ENCODE assay signal across 8 cellular contexts in the genomic region with DNA sequence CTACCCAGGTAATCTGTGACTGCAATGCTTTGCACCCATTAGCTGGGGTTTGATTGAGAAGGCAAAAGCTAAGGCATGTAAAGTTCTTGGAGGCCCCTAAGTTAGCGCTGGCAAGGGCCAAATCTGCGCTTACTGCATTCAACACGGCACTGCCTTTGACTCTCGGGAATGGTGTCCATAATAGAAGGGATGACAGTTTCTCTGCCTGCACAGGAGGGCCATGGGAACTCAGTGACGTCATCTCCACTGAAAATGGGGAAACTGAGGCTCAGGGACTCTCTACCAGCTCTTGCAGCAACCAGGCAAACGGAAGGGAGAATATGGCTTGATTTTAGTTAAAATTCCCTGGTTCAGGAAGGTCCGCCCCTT. TPM values are rescaled to one million over a fixed set of nuclear protein-coding genes. Genes with fewer than 3 reads are reported as not detected.
DNase-seq lines count a peak whose midpoint lies in the region; ATAC-seq, FAIRE-seq and TF ChIP-seq lines count a peak whose summit lies in the region.

No MANE protein-coding gene starts in this region.

- H2AFZ ChIP-seq in PC-9: peak overlapping the region; percentile 76

- TF ChIP-seq CTCF in PC-9 (conservative IDR thresholded peaks at IDR 0.05) (no peak), pancreas (IDR thresholded peaks at IDR 0.05) (no peak)

- TSS peak; percentile 70 for BruUV-seq in PC-9 (replicated peaks; lab: Mats Ljungman, UMichigan)

- H3K4me3 ChIP-seq in PC-9 (peak overlapping the region; percentile 67), esophagus (ENCODE audit: low read depth in 1 of 2, low read length in 2 of 2) (peak overlapping the region; percentile 54 to 59), pancreas (peak overlapping the region; percentile 37 to 54 (median 50))

- DNase-seq in PC-9 (no peak), pancreas (no peak), NCI-H2029 treated with DMSO at 0.1 percent for 48 hours (lab: John Stamatoyannopoulos, UW) (no peak), HuH-7.5 (ENCODE audit: low spot score) (no peak), HEK293T (ENCODE audit: extremely low spot score) (no peak)
- no peak for DNase-seq in NK-92 treated with Interleukin-12 subunit alpha and Interleukin-12 subunit beta, amount 100 ng/mL, for 24 hours (lab: John Stamatoyannopoulos, UW)

- H3K4me2 ChIP-seq in PC-9: peak overlapping the region; percentile 95

- CTCF ChIA-PET in PC-9 (lab: Charles Lee): interaction anchor here (0.5 to 0.6 kb wide), 3 partner anchors 347 to 1125 kb away, joined by 4 to 9 read pairs (median 7); no protein-coding TSS in a partner anchor
- CTCF ChIA-PET in HEK293T (lab: Yijun Ruan, JAX): interaction anchor here (0.7 to 1.0 kb wide), 2 partner anchors 39 to 136 kb away, joined by 3 read pairs; no protein-coding TSS in a partner anchor

- H3K36me3 ChIP-seq in ES-I3 (ENCODE audit: insufficient read depth, low read length): no peaks in the 10 kb centered on the region
- H3K36me3 ChIP-seq in PC-9 (ENCODE audit: low read depth): no peaks in the 10 kb centered on the region
- H3K36me3 ChIP-seq in esophagus (ENCODE audit: control insufficient read depth in 2 of 2, insufficient read depth in 2 of 2, low read length in 1 of 2): no peaks in the 10 kb centered on the region
- H3K36me3 ChIP-seq in pancreas: no peaks in the 10 kb centered on the region

- WGBS in esophagus, 2 donors: 17 to 22% methylated on average over 7 of the region's 7 CpGs
- WGBS in pancreas, 2 donors: 22 to 23% methylated on average over 7 of the region's 7 CpGs

- peak; percentile 1 to 5 (median 1) for ATAC-seq in pancreas

- H3K9ac ChIP-seq in ES-I3 (ENCODE audit: low read depth, low read length): peak overlapping the region; percentile 74; the same call in 1 of the 2 replicates

- no peaks in the 10 kb centered on the region for H3K9me3 ChIP-seq in ES-I3 (ENCODE audit: control insufficient read depth, insufficient read depth, low read length)
- no peaks in the 10 kb centered on the region for H3K9me3 ChIP-seq in PC-9 (ENCODE audit: insufficient read depth, low read depth)
- H3K9me3 ChIP-seq in esophagus (ENCODE audit: control insufficient read depth in 2 of 2, insufficient read depth in 1 of 2, low read depth in 1 of 2, low read length in 1 of 2): no peaks in the 10 kb centered on the region
- no peaks in the 10 kb centered on the region for H3K9me3 ChIP-seq in pancreas

- H3F3A ChIP-seq in PC-9 (ENCODE audit: insufficient read depth, low read depth): peaks cover 8% of the 10 kb centered on the region; the same call in 1 of the 2 replicates

- H4K20me1 ChIP-seq in PC-9 (ENCODE audit: insufficient read depth): no peaks in the 10 kb centered on the region

- H3K4me1 ChIP-seq in ES-I3 (ENCODE audit: insufficient read depth, low read length) (peaks cover 10% of the 10 kb centered on the region), PC-9 (replicated peaks; ENCODE audit: insufficient read depth) (peaks cover 15% of the 10 kb centered on the region), esophagus (ENCODE audit: control insufficient read depth in 2 of 2, insufficient read depth in 2 of 2, low read length in 1 of 2) (peaks cover 0 to 6% of the 10 kb centered on the region in 2 donors), pancreas (peaks cover 0 to 5% (median 0%) of the 10 kb centered on the region in 3 donors)

- H3K27me3 ChIP-seq in PC-9 (ENCODE audit: insufficient read depth, low read depth) (no peaks in the 10 kb centered on the region), esophagus (ENCODE audit: control insufficient read depth in 1 of 2, insufficient read depth in 2 of 2, low read length in 2 of 2) (no peaks in the 10 kb centered on the region), pancreas (no peaks in the 10 kb centered on the region)

- no peaks in the 10 kb centered on the region for H3K79me2 ChIP-seq in PC-9 (ENCODE audit: low read depth)

- no peaks in the 10 kb centered on the region for H3K9me2 ChIP-seq in PC-9 (ENCODE audit: insufficient read depth)

- FAIRE-seq in pancreas (lab: Jason Lieb, UNC): no peak

- intact Hi-C loops in PC-9 (cut with micrococcal nuclease; ENCODE audit: unreplicated experiment) (no loop called here), pancreas (cut with DNase I) (no loop called here)

- POLR2A ChIA-PET in PC-9 (lab: Charles Lee; ENCODE audit: unreplicated experiment) (interaction anchor here (0.5 to 0.6 kb wide), 2 partner anchors 93 to 358 kb away, joined by 5 to 8 read pairs; no protein-coding TSS in a partner anchor), HEK293T (lab: Yijun Ruan, JAX) (interaction anchor here (0.7 to 1.4 kb wide), 3 partner anchors 29 to 109 kb away, joined by 3 to 5 read pairs (median 4); no protein-coding TSS in a partner anchor)

- H3K27ac ChIP-seq in PC-9 (peak overlapping the region; percentile 78), esophagus (ENCODE audit: low read depth in 2 of 2, low read length in 1 of 2) (peak overlapping the region; percentile 94 to 97), pancreas (peak overlapping the region; percentile 58 to 90 (median 77))

TF ChIP-seq in HEK293T, 16 proteins besides CTCF, POLR2A, EP300 and RAD21:
- no peak for TF ChIP-seq HDGF (IDR thresholded peaks at IDR 0.05; ENCODE audit: borderline replicate concordance)
- TF ChIP-seq LEF1 (IDR thresholded peaks at IDR 0.05; ENCODE audit: borderline replicate concordance): no peak
- no peak for TF ChIP-seq ELF4 (IDR thresholded peaks at IDR 0.05)
- no peak for TF ChIP-seq FOXA1 (IDR thresholded peaks at IDR 0.05)
- TF ChIP-seq ZNF384 (IDR thresholded peaks at IDR 0.05): no peak
- no peak for TF ChIP-seq ARNT (IDR thresholded peaks at IDR 0.05)
- TF ChIP-seq FOXK2 (IDR thresholded peaks at IDR 0.05): no peak

RNA-seq across cellular contexts. Expression of a gene that starts 0.5 kb away (rescaled TPM):
- total RNA-seq in PC-9 (2021) (6.5 and 9.6 TPM in 2 replicates), pancreas (1 to 10 TPM; 1.8 to 3.5 (median 3.1) TPM)
- polyA plus RNA-seq in esophagus (1 to 10 TPM; 5.9 to 6.0 TPM), pancreas (1 to 10 TPM; 4.6 to 9.8 TPM)

RNA-seq across cellular contexts. Expression of a gene that starts 8.5 kb away (rescaled TPM):
- 2.6 and 2.9 TPM in 2 replicates for total RNA-seq in PC-9 (2021)
- polyA plus RNA-seq in esophagus: under 1 TPM; 0.41 to 0.48 TPM
- under 1 TPM; 0.19 to 0.38 (median 0.31) TPM for total RNA-seq in pancreas
- polyA plus RNA-seq in pancreas: under 1 TPM; 0.34 to 0.38 TPM

RNA-seq across cellular contexts. Expression of a gene that starts 13.7 kb away (rescaled TPM):
- total RNA-seq in PC-9 (2021): 0.50 and 0.52 TPM in 2 replicates
- under 1 TPM; 0.47 to 0.67 TPM for polyA plus RNA-seq in esophagus
- 10 to 100 TPM in 1 of 6 donors, under 1 TPM in 3, not detected in 2; 0.28 to 11.6 (median 0.71) TPM for total RNA-seq in pancreas
- under 1 TPM in 1 of 2 donors, not detected in 1; 0.28 TPM for polyA plus RNA-seq in pancreas

RNA-seq across cellular contexts. Expression of a gene that starts 20.3 kb away (rescaled TPM):
- total RNA-seq in PC-9 (2021) (1.9 TPM in 2 replicates), pancreas (1 to 10 TPM in 4 of 6 donors, under 1 TPM in 2; 0.49 to 1.6 (median 1.2) TPM)
- polyA plus RNA-seq in esophagus (under 1 TPM; 0.01 to 0.12 TPM), pancreas (1 to 10 TPM; 1.7 to 2.1 TPM)

RNA-seq across cellular contexts. Expression of a gene that starts 35.9 kb away (rescaled TPM):
- total RNA-seq in PC-9 (2021) (8.9 and 9.3 TPM in 2 replicates), pancreas (1 to 10 TPM; 1.1 to 5.8 (median 1.9) TPM)
- polyA plus RNA-seq in esophagus (1 to 10 TPM; 2.2 to 2.4 TPM), pancreas (1 to 10 TPM; 1.6 to 5.1 TPM)
